In genomic region chr4:76307670-76308014, GRCh38 we compare ENCODE assay signal across 9 cellular contexts. TPM values are rescaled to one million over a fixed set of nuclear protein-coding genes. Genes with fewer than 3 reads are reported as not detected.
A peak's percentile ranks its signal among the peaks of the same experiment; 100 is the strongest.
DNase-seq lines count a peak whose midpoint lies in the region; ATAC-seq and TF ChIP-seq lines count a peak whose summit lies in the region.
"Had no signal": no experiment of that assay in that cellular context is flagged by ENCODE, and none has a peak within 500 bp of the region (broad histone marks: within the 10 kb centered on the region; RNA-seq: fewer than 3 reads in every experiment).

No MANE protein-coding gene starts in this region.

- TF ChIP-seq CTCF in AG09309 (IDR thresholded peaks at IDR 0.05; ENCODE audit: control insufficient read depth, insufficient read depth, low read depth, low read length, missing control alignments) (no peak), epithelial cell of proximal tubule (conservative IDR thresholded peaks at IDR 0.05; ENCODE audit: low read depth, low read length) (no peak)

- ATAC-seq in naive thymus-derived CD4-positive, alpha-beta T cell = no peak
- ATAC-seq in GM18498 (IDR thresholded peaks at IDR 0.05; ENCODE audit: unreplicated experiment) = no peak
- ATAC-seq in GM19351 (IDR thresholded peaks at IDR 0.05; ENCODE audit: unreplicated experiment) = no peak

- H3K4me1 Mint-ChIP-seq in naive thymus-derived CD4-positive, alpha-beta T cell = peaks cover 20 to 32% (median 28%) of the 10 kb centered on the region in 7 donors

- H3K36me3 Mint-ChIP-seq in naive thymus-derived CD4-positive, alpha-beta T cell = peaks cover 0 to 11% (median 0%) of the 10 kb centered on the region in 5 donors

- intact Hi-C loops in naive thymus-derived CD4-positive, alpha-beta T cell (cut with micrococcal nuclease) = loop anchor here (1.0 to 10.0 kb wide), 3 partner anchors 47 to 95 kb away; partner anchors contain the start of gene SCARB2 (in 1 of the 2)

- H3K27ac Mint-ChIP-seq in naive thymus-derived CD4-positive, alpha-beta T cell = no peak overlapping the region

- DNase-seq in AG09309 (ENCODE audit: low read depth) = no peak
- peak; percentile 20 for DNase-seq in NCI-H446 treated with DMSO at 0.1 percent for 48 hours (lab: John Stamatoyannopoulos, UW)
- no peak for DNase-seq in epithelial cell of proximal tubule (ENCODE audit: low read depth)
- DNase-seq in naive thymus-derived CD4-positive, alpha-beta T cell = no peak
- DNase-seq in NCI-H2029 (lab: John Stamatoyannopoulos, UW) = no peak
- no peak for DNase-seq in activated CD8-positive, alpha-beta memory T cell treated with anti-CD3 and anti-CD28 coated beads for 24 hours

- POLR2A ChIA-PET in naive thymus-derived CD4-positive, alpha-beta T cell (lab: Charles Lee) = interaction anchor here (1.3 kb wide), 1 partner anchor 9 kb away, joined by 4 read pairs; no protein-coding TSS in a partner anchor

- no peaks in the 10 kb centered on the region for H3K27me3 ChIP-seq in naive thymus-derived CD4-positive, alpha-beta T cell (ENCODE audit: control insufficient read depth in 2 of 2, insufficient read depth in 2 of 2, low read length in 2 of 2)

- CTCF ChIA-PET in naive thymus-derived CD4-positive, alpha-beta T cell (lab: Charles Lee) = interaction anchor here (2.7 kb wide), 1 partner anchor 70 kb away, joined by 11 read pairs; no protein-coding TSS in a partner anchor

- H3K4me3 Mint-ChIP-seq in naive thymus-derived CD4-positive, alpha-beta T cell = peak overlapping the region in 8 of 10 donors; percentile 57 to 92 (median 76)

- peaks cover 0 to 45% (median 5%) of the 10 kb centered on the region in 5 donors for H3K27me3 Mint-ChIP-seq in naive thymus-derived CD4-positive, alpha-beta T cell

- no peaks in the 10 kb centered on the region for H3K9me3 ChIP-seq in naive thymus-derived CD4-positive, alpha-beta T cell (ENCODE audit: control insufficient read depth in 2 of 3, low read length in 3 of 3)

- H3K27ac ChIP-seq in naive thymus-derived CD4-positive, alpha-beta T cell (ENCODE audit: low read depth, low read length) = no peak overlapping the region
- H3K27ac ChIP-seq: SK-N-MC had no signal

- H3K4me3 ChIP-seq in AG09309 (ENCODE audit: control insufficient read depth, low read depth, low read length) (peak overlapping the region; percentile 81), epithelial cell of proximal tubule (ENCODE audit: low read depth, low read length) (peak overlapping the region; percentile 89)
- no peak overlapping the region for H3K4me3 ChIP-seq in naive thymus-derived CD4-positive, alpha-beta T cell (ENCODE audit: low read length)
- H3K4me3 ChIP-seq: SK-N-MC had no signal

- peaks cover 0 to 1% (median 0%) of the 10 kb centered on the region in 11 donors for H3K9me3 Mint-ChIP-seq in naive thymus-derived CD4-positive, alpha-beta T cell

- peaks cover 18% of the 10 kb centered on the region in 2 donors for H3K4me1 ChIP-seq in naive thymus-derived CD4-positive, alpha-beta T cell (ENCODE audit: control insufficient read depth in 2 of 2, insufficient read depth in 2 of 2, low read length in 2 of 2)

- H3K36me3 ChIP-seq in naive thymus-derived CD4-positive, alpha-beta T cell (ENCODE audit: control insufficient read depth in 2 of 3, insufficient read depth in 3 of 3, low read length in 3 of 3) = peaks cover 0 to 5% (median 0%) of the 10 kb centered on the region in 3 experiments

RNA-seq across cellular contexts. Expression of gene STBD1, which starts 1.1 kb away (rescaled TPM):
- 4.5 and 7.8 TPM in 2 replicates for total RNA-seq in epithelial cell of proximal tubule
- total RNA-seq in naive thymus-derived CD4-positive, alpha-beta T cell = 1 to 10 TPM in 1 of 5 experiments, under 1 TPM in 3, not detected in 1; 0.62 to 2.1 (median 0.85) TPM
- polyA plus RNA-seq in naive thymus-derived CD4-positive, alpha-beta T cell = under 1 TPM; 0.27 to 0.44 TPM

RNA-seq across cellular contexts. Expression of gene FAM47E, which starts 56.1 kb away (rescaled TPM):
- total RNA-seq in epithelial cell of proximal tubule = 0.07 and 3.5 TPM in 2 replicates
- total RNA-seq in naive thymus-derived CD4-positive, alpha-beta T cell = under 1 TPM in 4 of 5 experiments, not detected in 1; 0.24 to 0.79 (median 0.43) TPM
- polyA plus RNA-seq in naive thymus-derived CD4-positive, alpha-beta T cell = under 1 TPM in 1 of 2 donors, not detected in 1; 0.45 TPM
